Comparison of ENCODE assay signal across 8 cellular contexts in the genomic region with DNA sequence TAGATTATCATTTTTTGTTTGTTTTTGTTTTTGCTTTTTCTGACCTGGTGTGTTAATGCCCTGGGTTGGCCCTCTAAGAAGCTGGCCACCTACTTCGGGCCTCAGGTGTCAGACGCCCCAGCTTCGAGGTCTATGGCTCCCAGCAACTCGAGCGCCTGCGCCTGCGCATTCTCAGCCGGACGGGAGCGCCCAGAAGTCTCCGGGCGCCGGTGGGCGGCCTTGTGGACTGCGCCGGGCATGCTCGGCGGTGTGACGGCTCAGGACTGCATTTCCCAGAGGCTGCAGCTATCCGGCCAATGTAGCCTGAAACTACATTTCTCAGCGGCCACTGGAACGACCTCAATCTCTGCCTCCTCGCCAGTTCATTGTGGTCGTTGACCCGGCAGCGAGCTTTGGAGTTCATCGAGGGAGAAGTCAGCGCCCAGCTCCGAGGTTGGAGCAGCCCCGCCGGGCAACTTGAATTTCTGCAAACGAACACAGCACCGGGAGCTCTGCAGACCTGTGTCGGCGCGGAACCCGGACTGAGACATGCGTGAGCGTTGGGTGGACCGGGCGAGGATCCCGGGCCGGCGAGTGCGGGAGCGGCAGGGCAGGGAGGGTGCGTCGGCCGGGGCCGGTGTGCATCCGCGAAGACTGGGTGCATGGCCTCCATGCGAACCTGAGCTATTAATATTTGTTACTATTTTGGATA. TPM values are rescaled to one million over a fixed set of nuclear protein-coding genes. Genes with fewer than 3 reads are reported as not detected.
A peak's percentile ranks its signal among the peaks of the same experiment; 100 is the strongest.
DNase-seq lines count a peak whose midpoint lies in the region; ATAC-seq and TF ChIP-seq lines count a peak whose summit lies in the region.

Gene ZNF30 (plus strand): TSS at position 219 of the 691 bp plus-strand sequence. CDS start 3,045 bp downstream, outside the sequence.

- peak within 1 kb of the TSS; percentile 76 for H3K9ac ChIP-seq in GM23248

- no peak within 1 kb of the TSS for H3K27ac ChIP-seq in DOHH2 (ENCODE audit: low read depth, low read length)
- peak within 1 kb of the TSS; percentile 52 for H3K27ac ChIP-seq in GM23248
- H3K27ac ChIP-seq in angular gyrus (ENCODE audit: low read depth, low read length): peak within 1 kb of the TSS; percentile 66
- peak within 1 kb of the TSS; percentile 75 to 81 for H3K27ac ChIP-seq in right atrium auricular region
- peak within 1 kb of the TSS; percentile 73 for H3K27ac ChIP-seq in psoas muscle
- no peak within 1 kb of the TSS for H3K27ac ChIP-seq in urinary bladder (ENCODE audit: low read depth)

- no peaks in the 10 kb centered on the region for H3K9me3 ChIP-seq in DOHH2 (ENCODE audit: control insufficient read depth, insufficient read depth, low read length)
- no peaks in the 10 kb centered on the region for H3K9me3 ChIP-seq in GM23248 (ENCODE audit: low read depth)
- H3K9me3 ChIP-seq in T-helper 17 cell (ENCODE audit: control insufficient read depth, low read length, poor library complexity, severe bottlenecking): no peaks in the 10 kb centered on the region
- H3K9me3 ChIP-seq in right atrium auricular region: no peaks in the 10 kb centered on the region
- H3K9me3 ChIP-seq in psoas muscle: no peaks in the 10 kb centered on the region

- H3K9me2 ChIP-seq in DOHH2 (replicated peaks; ENCODE audit: control insufficient read depth, low read length) (no peaks in the 10 kb centered on the region), GM23248 (ENCODE audit: insufficient read depth) (no peaks in the 10 kb centered on the region)

- peaks cover 9% of the 10 kb centered on the region for H3K4me1 Mint-ChIP-seq in T-helper 17 cell

- peak within 1 kb of the TSS; percentile 54 for H3K4me2 ChIP-seq in DOHH2 (ENCODE audit: low read length)
- peak within 1 kb of the TSS; percentile 97 for H3K4me2 ChIP-seq in GM23248 (ENCODE audit: unreplicated experiment)

- H3K27ac Mint-ChIP-seq in T-helper 17 cell: peak within 1 kb of the TSS; percentile 79

- intact Hi-C loops in psoas muscle (cut with DNase I): no loop called here

- peaks cover 16% of the 10 kb centered on the region for H3K27me3 ChIP-seq in DOHH2 (ENCODE audit: control insufficient read depth, low read length)
- H3K27me3 ChIP-seq in GM23248 (replicated peaks; ENCODE audit: insufficient read depth): no peaks in the 10 kb centered on the region
- H3K27me3 ChIP-seq in right atrium auricular region: no peaks in the 10 kb centered on the region
- H3K27me3 ChIP-seq in psoas muscle (ENCODE audit: insufficient read depth in 3 of 3, low read length in 2 of 3): no peaks in the 10 kb centered on the region

- ATAC-seq in T-helper 17 cell (peak; percentile 97), psoas muscle (peak; percentile 98 to 100 (median 100))

- in situ Hi-C loops in GM23248 (cut with MboI): no loop called here

- H4K20me1 ChIP-seq in DOHH2 (ENCODE audit: control insufficient read depth, insufficient read depth, low read depth, low read length): no peaks in the 10 kb centered on the region
- no peaks in the 10 kb centered on the region for H4K20me1 ChIP-seq in GM23248 (ENCODE audit: insufficient read depth)

- peaks cover 8% of the 10 kb centered on the region for H3K27me3 Mint-ChIP-seq in T-helper 17 cell

- 0 out of 2 replicates have a peak, but pooled peaks cover 2% of the 10 kb centered on the region for H3K4me1 ChIP-seq in DOHH2 (ENCODE audit: control insufficient read depth, low read length)
- peaks cover 6% of the 10 kb centered on the region; the same call in 1 of the 2 replicates for H3K4me1 ChIP-seq in GM23248 (ENCODE audit: insufficient read depth)
- peaks cover 0 to 13% of the 10 kb centered on the region in 2 donors for H3K4me1 ChIP-seq in right atrium auricular region
- peaks cover 6% of the 10 kb centered on the region for H3K4me1 ChIP-seq in psoas muscle
- no peaks in the 10 kb centered on the region for H3K4me1 ChIP-seq in urinary bladder (ENCODE audit: insufficient read depth)

- 1% methylated on average over 49 to 53 of the region's 53 CpGs for WGBS in GM23248 (ENCODE audit: low coverage in 1 of 2, low lambda C conversion rate in 2 of 2, missing lambda C conversion rate in 2 of 2), 2 experiments
- 0% methylated on average over 53 of the region's 53 CpGs for WGBS in psoas muscle, 3 donors
- WGBS in urinary bladder: under 1% methylated on average over 53 of the region's 53 CpGs

- H3K4me3 ChIP-seq in DOHH2 (ENCODE audit: low read length): peak within 1 kb of the TSS; percentile 72
- H3K4me3 ChIP-seq in GM23248: peak within 1 kb of the TSS; percentile 86
- H3K4me3 ChIP-seq in right atrium auricular region: peak within 1 kb of the TSS; percentile 68 to 70
- H3K4me3 ChIP-seq in psoas muscle: peak within 1 kb of the TSS; percentile 79
- peak within 1 kb of the TSS; percentile 62 for H3K4me3 ChIP-seq in urinary bladder (ENCODE audit: low read depth, low read length)

- peaks cover 2% of the 10 kb centered on the region for H3K36me3 Mint-ChIP-seq in T-helper 17 cell (ENCODE audit: low read depth)

- H3K79me2 ChIP-seq in DOHH2 (ENCODE audit: control insufficient read depth, low read length) (no peaks in the 10 kb centered on the region; the same call in 1 of the 2 replicates), GM23248 (ENCODE audit: insufficient read depth) (peaks cover 15% of the 10 kb centered on the region)

- no peaks in the 10 kb centered on the region for H3F3A ChIP-seq in DOHH2 (ENCODE audit: control insufficient read depth, insufficient read depth)
- H3F3A ChIP-seq in GM23248 (ENCODE audit: insufficient read depth): peaks cover 11% of the 10 kb centered on the region; the same call in 1 of the 2 replicates

- H3K36me3 ChIP-seq in DOHH2 (ENCODE audit: control insufficient read depth, low read length) (no peaks in the 10 kb centered on the region), GM23248 (ENCODE audit: low read depth) (no peaks in the 10 kb centered on the region), right atrium auricular region (peaks cover 5% of the 10 kb centered on the region), psoas muscle (ENCODE audit: insufficient read depth in 1 of 2, low read depth in 1 of 2) (peaks cover under 1 to 29% of the 10 kb centered on the region in 2 donors), urinary bladder (ENCODE audit: insufficient read depth) (peaks cover 1% of the 10 kb centered on the region)

- TF ChIP-seq CTCF in DOHH2 (IDR thresholded peaks at IDR 0.05; ENCODE audit: low read depth, low read length, poor library complexity, severe bottlenecking) (no peak), right atrium auricular region (IDR thresholded peaks at IDR 0.05) (peak in 1 of 2 donors; percentile 29), psoas muscle (IDR thresholded peaks at IDR 0.05) (no peak)

- H3K4me3 Mint-ChIP-seq in T-helper 17 cell: peak within 1 kb of the TSS; percentile 94

- H2AFZ ChIP-seq in GM23248: peak within 1 kb of the TSS; percentile 97

- DNase-seq in GM23248 (peak; percentile 97), LoVo (ENCODE audit: low spot score) (peak; percentile 93), T-helper 17 cell (peak; percentile 32 to 64 (median 46)), right atrium auricular region (ENCODE audit: low spot score) (peak; percentile 90), psoas muscle (peak; percentile 93 to 96)

RNA-seq across cellular contexts. Expression of gene ZNF30, which starts in this region (rescaled TPM):
- total RNA-seq in GM23248 (2014; rRNA removed; shearing (Covaris generic)): 1.5 and 2.2 TPM in 2 replicates
- polyA plus RNA-seq in GM23248 (2016; fragmentation: Nextera tagmentation; extraction: Ambion mirVana) (1.7 and 2.2 TPM in 2 replicates), psoas muscle (1 to 10 TPM in 2 of 3 donors, under 1 TPM in 1; 0.91 to 6.6 (median 1.9) TPM), urinary bladder (2.2 TPM)
- total RNA-seq in T-helper 17 cell (1 to 10 TPM; 3.0 to 3.5 TPM), right atrium auricular region (1 to 10 TPM; 1.5 to 1.7 TPM), psoas muscle (1 to 10 TPM in 3 of 4 donors, under 1 TPM in 1; 0.86 to 2.1 (median 1.6) TPM), urinary bladder (5.2 TPM)

Comparison
In these comparisons a context has a peak if more than half of its experiments do, and no peak if none do; other contexts are left out.
1. H3K27ac ChIP-seq: peak in GM23248 (single experiment), angular gyrus (single experiment), right atrium auricular region (2 of 2) and psoas muscle (single experiment); none in DOHH2 (single experiment) and urinary bladder (single experiment).
2. DNase-seq: peak in every context shown above with its lines; median percentile 97 in GM23248; 94 in psoas muscle; 93 in LoVo; 90 in right atrium auricular region; 46 in T-helper 17 cell.
3. Peak in every context shown above with its lines, with median percentiles within 50 percentile points of each other: H3K4me3 ChIP-seq.